Comparison of ENCODE assay signal across 17 cellular contexts in the genomic region with DNA sequence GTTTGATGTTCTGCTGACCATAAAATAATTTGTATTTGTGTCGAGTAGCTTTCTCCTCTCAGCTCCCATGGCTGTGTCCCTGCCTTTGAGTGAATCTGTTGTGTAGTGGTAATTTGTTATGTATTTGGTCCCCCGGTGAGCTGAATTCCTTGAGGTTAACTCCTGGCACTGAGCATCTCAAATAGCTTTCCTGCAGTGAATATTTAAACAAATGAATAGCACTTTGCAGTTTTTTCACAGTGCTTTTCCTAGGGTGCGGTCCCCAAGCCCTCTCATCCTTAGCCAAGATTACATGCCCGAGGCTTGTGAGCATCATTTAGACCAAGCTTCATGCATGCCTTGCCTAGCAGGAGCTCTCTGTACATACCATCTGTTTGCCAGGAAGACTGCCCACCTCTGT.
A peak's percentile ranks its signal among the peaks of the same experiment; 100 is the strongest.
DNase-seq lines count a peak whose midpoint lies in the region; ATAC-seq and TF ChIP-seq lines count a peak whose summit lies in the region.
"Had no signal": no experiment of that assay in that cellular context is flagged by ENCODE, and none has a peak within 500 bp of the region (broad histone marks: within the 10 kb centered on the region; RNA-seq: fewer than 3 reads in every experiment).

No MANE protein-coding gene starts in this region.

- TF ChIP-seq POLR2A in adrenal gland (IDR thresholded peaks at IDR 0.05), result no peak

- H3K4me3 ChIP-seq in HUES48 (ENCODE audit: low read depth, low read length) (peak overlapping the region; percentile 4; the same call in 1 of the 2 replicates), astrocyte of the spinal cord (ENCODE audit: low read depth, low read length) (no peak overlapping the region), lower lobe of right lung (no peak overlapping the region), adrenal gland (no peak overlapping the region)
- H3K4me3 ChIP-seq: colonic mucosa, left ventricle myocardium inferior had no signal

- peak; percentile 48 to 70 for ATAC-seq in lower lobe of right lung
- ATAC-seq: T-helper 17 cell had no signal

- in situ Hi-C loops in astrocyte of the spinal cord (cut with HindIII; ENCODE audit: low sequenced_read_pairs), result no loop called here

- H3K27ac ChIP-seq in HUES48 (ENCODE audit: low read depth, low read length), result peak overlapping the region; percentile 87
- no peak overlapping the region for H3K27ac ChIP-seq in lower lobe of right lung
- no peak overlapping the region for H3K27ac ChIP-seq in adrenal gland
- H3K27ac ChIP-seq: colonic mucosa, left ventricle myocardium inferior had no signal

- 69 to 90% (median 86%) methylated on average over 4 of the region's 4 CpGs for WGBS in adrenal gland, 4 donors

- H3K9me3 ChIP-seq in HUES48 (ENCODE audit: control insufficient read depth, insufficient read depth, low read length) (no peaks in the 10 kb centered on the region), lower lobe of right lung (no peaks in the 10 kb centered on the region), adrenal gland (replicated peaks in 1 of 3) (no peaks in the 10 kb centered on the region)
- H3K9me3 ChIP-seq: BE2C, colonic mucosa, left ventricle myocardium inferior had no signal

- TF ChIP-seq CTCF in astrocyte of the spinal cord (IDR thresholded peaks at IDR 0.05; ENCODE audit: low read depth, low read length) (no peak), lower lobe of right lung (IDR thresholded peaks at IDR 0.05) (no peak), adrenal gland (IDR thresholded peaks at IDR 0.05) (no peak)

- no peaks in the 10 kb centered on the region for H3K27me3 ChIP-seq in HUES48 (ENCODE audit: control insufficient read depth, insufficient read depth, low read length)
- H3K27me3 ChIP-seq in lower lobe of right lung (ENCODE audit: low read depth), result no peaks in the 10 kb centered on the region
- H3K27me3 ChIP-seq in adrenal gland, result no peaks in the 10 kb centered on the region
- H3K27me3 ChIP-seq: BE2C, colonic mucosa had no signal

- H3K4me1 ChIP-seq in HUES48 (ENCODE audit: control insufficient read depth, insufficient read depth, low read length) (peaks cover 26% of the 10 kb centered on the region), lower lobe of right lung (peaks cover 14% of the 10 kb centered on the region), adrenal gland (replicated peaks in 1 of 2) (no peaks in the 10 kb centered on the region)
- H3K4me1 ChIP-seq: BE2C, colonic mucosa had no signal

- H3K36me3 ChIP-seq in HUES48 (ENCODE audit: control insufficient read depth, insufficient read depth, low read length), result no peaks in the 10 kb centered on the region
- no peaks in the 10 kb centered on the region for H3K36me3 ChIP-seq in lower lobe of right lung
- H3K36me3 ChIP-seq in adrenal gland (replicated peaks in 1 of 2), result no peaks in the 10 kb centered on the region
- H3K36me3 ChIP-seq: BE2C, colonic mucosa, left ventricle myocardium inferior had no signal

- intact Hi-C loops in lower lobe of right lung (cut with DNase I), result no loop called here
- intact Hi-C loops in adrenal gland (cut with DNase I), result no loop called here

- H3K9ac ChIP-seq in HUES48 (ENCODE audit: low read depth, low read length), result 0 out of 2 replicates have a peak overlapping the region, but pooled peaks have one; percentile 7

- DNase-seq in AG08395 (ENCODE audit: low spot score) (peak; percentile 27), astrocyte of the spinal cord (ENCODE audit: low read depth, low spot score) (peak; percentile 83), lower lobe of right lung (no peak), SIG-M5 treated with dmso at 0.1 percent for 504 hours (lab: John Stamatoyannopoulos, UW; ENCODE audit: unreplicated experiment) (no peak), adrenal gland (no peak), 8988T (no peak), islet precursor cell (no peak)
- DNase-seq: activated effector memory CD4-positive, alpha-beta T cell treated with anti-CD3 and anti-CD28 coated beads, Interleukin-2, amount 50 U/mL, for 16 hours; BE2C; colonic mucosa; GOT3; left ventricle myocardium inferior; NCI-H1048; stimulated activated CD4-positive, alpha-beta T cell treated with anti-CD3 and anti-CD28 coated beads, Interleukin-12 subunit alpha, Interleukin-12 subunit beta, amount 100 ng/mL, for 4 hours; stimulated activated naive CD4-positive, alpha-beta T cell treated with Interleukin-2 at 50 U/mL for 16 hours; T-helper 17 cell had no signal

Comparison
In these comparisons a context has a peak if more than half of its experiments do, and no peak if none do; other contexts are left out.
1. DNase-seq: peak in AG08395 (single experiment) and astrocyte of the spinal cord (single experiment); none in lower lobe of right lung (single experiment), SIG-M5 treated with dmso at 0.1 percent for 504 hours (single experiment), adrenal gland (0 of 7), 8988T (single experiment) and islet precursor cell (single experiment).